Comparison of ENCODE assay signal across 15 cellular contexts in genomic region chr6:27290850-27291208, GRCh38. TPM values are rescaled to one million over a fixed set of nuclear protein-coding genes. Genes with fewer than 3 reads are reported as not detected.
DNase-seq lines count a peak whose midpoint lies in the region; ATAC-seq and TF ChIP-seq lines count a peak whose summit lies in the region.
"Had no signal": no experiment of that assay in that cellular context is flagged by ENCODE, and none has a peak within 500 bp of the region (broad histone marks: within the 10 kb centered on the region; RNA-seq: fewer than 3 reads in every experiment).

No MANE protein-coding gene starts in this region.

- no peaks in the 10 kb centered on the region for H3K4me1 ChIP-seq in CD8-positive, alpha-beta memory T cell (ENCODE audit: insufficient read depth, low read length)
- H3K4me1 ChIP-seq in IMR-90 (ENCODE audit: control insufficient read depth, insufficient read depth, low read length), result no peaks in the 10 kb centered on the region
- no peaks in the 10 kb centered on the region for H3K4me1 ChIP-seq in naive thymus-derived CD4-positive, alpha-beta T cell (ENCODE audit: control insufficient read depth in 2 of 2, insufficient read depth in 2 of 2, low read length in 2 of 2)
- H3K4me1 ChIP-seq: sigmoid colon, SJSA1 had no signal

- no peak overlapping the region for H2BK20ac ChIP-seq in IMR-90 (ENCODE audit: low read depth, low read length)

- H3K27ac ChIP-seq in CD8-positive, alpha-beta memory T cell (ENCODE audit: low read depth, low read length), result peak overlapping the region; percentile 32
- no peak overlapping the region for H3K27ac ChIP-seq in IMR-90 (ENCODE audit: insufficient read depth, low read length)
- no peak overlapping the region for H3K27ac ChIP-seq in naive thymus-derived CD4-positive, alpha-beta T cell (ENCODE audit: low read depth, low read length)
- H3K27ac ChIP-seq: C4-2B, sigmoid colon, SJSA1 had no signal

- no peak overlapping the region for H2BK15ac ChIP-seq in IMR-90 (ENCODE audit: low read depth, low read length)

- peak overlapping the region; percentile 69 for H3K4me2 ChIP-seq in IMR-90 (ENCODE audit: low read depth, low read length)

- CTCF ChIA-PET in CD8-positive, alpha-beta memory T cell (lab: Charles Lee), result no interaction called here
- CTCF ChIA-PET in IMR-90 (lab: Yijun Ruan, JAX), result no interaction called here
- CTCF ChIA-PET in naive thymus-derived CD4-positive, alpha-beta T cell (lab: Charles Lee), result no interaction called here

- H2AK5ac ChIP-seq in IMR-90 (ENCODE audit: low read depth, low read length), result no peak overlapping the region

- peaks cover 83% of the 10 kb centered on the region for H3K27me3 ChIP-seq in CD8-positive, alpha-beta memory T cell (ENCODE audit: insufficient read depth, low read length, poor library complexity, severe bottlenecking)
- H3K27me3 ChIP-seq in IMR-90 (ENCODE audit: control insufficient read depth, insufficient read depth, low read length), result peaks cover 37% of the 10 kb centered on the region
- H3K27me3 ChIP-seq in naive thymus-derived CD4-positive, alpha-beta T cell (ENCODE audit: control insufficient read depth in 2 of 2, insufficient read depth in 2 of 2, low read length in 2 of 2), result peaks cover 38 to 75% of the 10 kb centered on the region in 2 donors
- H3K27me3 ChIP-seq: SJSA1 had no signal

- H3K9me3 Mint-ChIP-seq in CD8-positive, alpha-beta memory T cell, result peaks cover 18 to 83% (median 71%) of the 10 kb centered on the region in 5 donors
- peaks cover 5 to 89% (median 70%) of the 10 kb centered on the region in 11 donors for H3K9me3 Mint-ChIP-seq in naive thymus-derived CD4-positive, alpha-beta T cell

- no peaks in the 10 kb centered on the region for H4K20me1 ChIP-seq in IMR-90 (ENCODE audit: insufficient read depth, low read length)

- no peak overlapping the region for H4K91ac ChIP-seq in IMR-90 (ENCODE audit: insufficient read depth, low read depth, low read length)

- no peak for TF ChIP-seq POLR2A in IMR-90 (IDR thresholded peaks at IDR 0.05; ENCODE audit: low read depth, low read length)

- no peaks in the 10 kb centered on the region for H3K9me1 ChIP-seq in IMR-90 (ENCODE audit: insufficient read depth, low read length)

- no peak overlapping the region for H2BK5ac ChIP-seq in IMR-90 (ENCODE audit: low read depth, low read length, poor library complexity, severe bottlenecking)

- TF ChIP-seq RAD21 in IMR-90 (IDR thresholded peaks at IDR 0.05; ENCODE audit: low read length), result no peak

- H3K14ac ChIP-seq in IMR-90 (replicated peaks; ENCODE audit: low read depth, low read length), result no peak overlapping the region

- no peak overlapping the region for H4K5ac ChIP-seq in IMR-90 (ENCODE audit: low read depth, low read length)

- peak overlapping the region; percentile 8 for H2AFZ ChIP-seq in IMR-90 (replicated peaks; ENCODE audit: low read length, poor library complexity)

- H4K8ac ChIP-seq in IMR-90 (ENCODE audit: low read depth in 2 of 2, low read length in 2 of 2), result no peak overlapping the region

- no peak overlapping the region for H3K9ac ChIP-seq in IMR-90 (ENCODE audit: low read depth, low read length)

- peak overlapping the region in 2 of 8 donors; percentile 57 to 83 for H3K27ac Mint-ChIP-seq in CD8-positive, alpha-beta memory T cell
- H3K27ac Mint-ChIP-seq in naive thymus-derived CD4-positive, alpha-beta T cell, result peak overlapping the region in 5 of 9 donors; percentile 18 to 67 (median 32)

- no peaks in the 10 kb centered on the region for H3K36me3 ChIP-seq in CD8-positive, alpha-beta memory T cell (ENCODE audit: insufficient read depth, low read length)
- H3K36me3 ChIP-seq in IMR-90 (ENCODE audit: control insufficient read depth, insufficient read depth, low read length), result no peaks in the 10 kb centered on the region
- no peaks in the 10 kb centered on the region for H3K36me3 ChIP-seq in naive thymus-derived CD4-positive, alpha-beta T cell (ENCODE audit: control insufficient read depth in 2 of 3, insufficient read depth in 3 of 3, low read length in 3 of 3)
- H3K36me3 ChIP-seq: sigmoid colon, SJSA1 had no signal

- peak overlapping the region in 4 of 7 donors; percentile 9 to 57 (median 23) for H3K4me3 Mint-ChIP-seq in CD8-positive, alpha-beta memory T cell
- peak overlapping the region in 1 of 10 donors; percentile 64 for H3K4me3 Mint-ChIP-seq in naive thymus-derived CD4-positive, alpha-beta T cell

- dilution Hi-C loops in IMR-90 (cut with HindIII; ENCODE audit: low sequenced_read_pairs, unreplicated experiment), result no loop called here

- H3K36me3 Mint-ChIP-seq in CD8-positive, alpha-beta memory T cell, result peaks cover 0 to 11% (median 4%) of the 10 kb centered on the region in 3 donors
- H3K36me3 Mint-ChIP-seq in naive thymus-derived CD4-positive, alpha-beta T cell, result peaks cover 3 to 29% (median 8%) of the 10 kb centered on the region in 5 donors

- H2BK120ac ChIP-seq in IMR-90 (ENCODE audit: low read depth, low read length), result no peak overlapping the region

- peaks cover 91 to 95% of the 10 kb centered on the region in 2 donors for H3K27me3 Mint-ChIP-seq in CD8-positive, alpha-beta memory T cell
- H3K27me3 Mint-ChIP-seq in naive thymus-derived CD4-positive, alpha-beta T cell, result peaks cover 86 to 95% (median 90%) of the 10 kb centered on the region in 5 donors

- H3K23ac ChIP-seq in IMR-90 (ENCODE audit: low read depth, low read length), result no peak overlapping the region

- H2AK9ac ChIP-seq in IMR-90 (replicated peaks; ENCODE audit: low read depth, low read length, poor library complexity), result no peak overlapping the region

- H3K4ac ChIP-seq in IMR-90 (ENCODE audit: low read depth, low read length), result no peak overlapping the region

- BruUV-seq in IMR-90 (replicated peaks; lab: Mats Ljungman, UMichigan), result no TSS peak

- POLR2A ChIA-PET in CD8-positive, alpha-beta memory T cell (lab: Charles Lee), result no interaction called here
- POLR2A ChIA-PET in IMR-90 (lab: Charles Lee; ENCODE audit: unreplicated experiment), result no interaction called here
- POLR2A ChIA-PET in naive thymus-derived CD4-positive, alpha-beta T cell (lab: Charles Lee), result interaction anchor here (0.6 kb wide), 1 partner anchor 1622 kb away, joined by 3 read pairs; no protein-coding TSS in a partner anchor

- intact Hi-C loops in IMR-90 (cut with micrococcal nuclease), result loop anchor here (10.0 kb wide), 1 partner anchor 604 kb away; a partner anchor contains a TSS
- intact Hi-C loops in naive thymus-derived CD4-positive, alpha-beta T cell (cut with micrococcal nuclease), result loop anchor here (2.0 to 10.0 kb wide), 5 partner anchors 56 to 1524 kb away; no protein-coding TSS in a partner anchor

- peaks cover 4 to 8% (median 6%) of the 10 kb centered on the region in 3 donors for H3K4me1 Mint-ChIP-seq in CD8-positive, alpha-beta memory T cell
- peaks cover 0 to 4% (median 0%) of the 10 kb centered on the region in 7 donors for H3K4me1 Mint-ChIP-seq in naive thymus-derived CD4-positive, alpha-beta T cell

- H3K79me1 ChIP-seq in IMR-90 (ENCODE audit: low read depth in 1 of 2, low read length in 2 of 2), result no peaks in the 10 kb centered on the region

- peaks cover 6% of the 10 kb centered on the region for H3K9me3 ChIP-seq in CD8-positive, alpha-beta memory T cell (ENCODE audit: low read length)
- H3K9me3 ChIP-seq in IMR-90 (ENCODE audit: control insufficient read depth, insufficient read depth, low read length), result no peaks in the 10 kb centered on the region
- H3K9me3 ChIP-seq in naive thymus-derived CD4-positive, alpha-beta T cell (ENCODE audit: control insufficient read depth in 2 of 3, low read length in 3 of 3), result peaks cover 0 to 37% (median 11%) of the 10 kb centered on the region in 3 experiments

- 10% methylated on average over 4 of the region's 10 CpGs; no CpG with 5 or more reads in 1 of the 2 experiments for WGBS in IMR-90 (ENCODE audit: extremely low coverage in 2 of 2, insufficient read length in 1 of 2), 2 experiments

- in situ Hi-C loops in IMR-90 (cut with MboI; ENCODE audit: low sequenced_read_pairs), result no loop called here

- ATAC-seq in IMR-90 (ENCODE audit: low read depth) (no peak), GM19463 (IDR thresholded peaks at IDR 0.05; ENCODE audit: unreplicated experiment) (no peak), HG03457 (IDR thresholded peaks at IDR 0.05; ENCODE audit: unreplicated experiment) (no peak), HG03442 (IDR thresholded peaks at IDR 0.05; ENCODE audit: unreplicated experiment) (no peak)
- ATAC-seq in naive thymus-derived CD4-positive, alpha-beta T cell, result no peak
- ATAC-seq: naive thymus-derived CD8-positive, alpha-beta T cell; stimulated activated naive CD8-positive, alpha-beta T cell treated with anti-CD3 and anti-CD28 coated beads, Interleukin-15, Interleukin-2, amounts not matched to agents 100 U/mL and 50 U/mL, for 24 hours had no signal

- H3K56ac ChIP-seq in IMR-90 (ENCODE audit: extremely low read depth, insufficient read depth, low read length), result no peak overlapping the region

- no peak overlapping the region for H3K18ac ChIP-seq in IMR-90 (ENCODE audit: low read depth, low read length)

- H3K4me3 ChIP-seq in CD8-positive, alpha-beta memory T cell (ENCODE audit: low read length), result no peak overlapping the region
- H3K4me3 ChIP-seq in IMR-90 (ENCODE audit: insufficient read depth, low read depth, low read length) (peak overlapping the region; percentile 20; the same call in 1 of the 2 replicates), epithelial cell of esophagus (ENCODE audit: low read length) (peak overlapping the region; percentile 34)
- no peak overlapping the region for H3K4me3 ChIP-seq in naive thymus-derived CD4-positive, alpha-beta T cell (ENCODE audit: low read length)
- H3K4me3 ChIP-seq: sigmoid colon, SJSA1 had no signal

- TF ChIP-seq CTCF in IMR-90 (conservative IDR thresholded peaks at IDR 0.05; ENCODE audit: low read depth, low read length) (no peak), epithelial cell of esophagus (IDR thresholded peaks at IDR 0.05; ENCODE audit: insufficient read depth, low read depth, low read length, missing control alignments) (no peak)

- no peak for DNase-seq in CD8-positive, alpha-beta memory T cell
- no peak for DNase-seq in IMR-90
- DNase-seq in epithelial cell of esophagus (ENCODE audit: low read depth), result no peak
- no peak for DNase-seq in naive thymus-derived CD4-positive, alpha-beta T cell
- DNase-seq in DMS79 treated with DMSO at 0.1 percent for 48 hours (lab: John Stamatoyannopoulos, UW), result no peak
- DNase-seq: cortex of kidney; kidney; naive thymus-derived CD8-positive, alpha-beta T cell; sigmoid colon; stimulated activated naive CD8-positive, alpha-beta T cell treated with anti-CD3 and anti-CD28 coated beads, Interleukin-15, Interleukin-2, amounts not matched to agents 100 U/mL and 50 U/mL, for 24 hours had no signal

RNA-seq across cellular contexts. Expression of gene POM121L2, which starts 21.2 kb away (rescaled TPM):
- not detected for total RNA-seq in CD8-positive, alpha-beta memory T cell
- not detected for polyA plus RNA-seq in CD8-positive, alpha-beta memory T cell
- total RNA-seq in IMR-90 (2012; rRNA removed), result not detected in 2 replicates
- not detected in 2 replicates for polyA plus RNA-seq in IMR-90 (2012; rRNA removed)
- not detected in 2 replicates for polyA plus RNA-seq in IMR-90 (2012; cell fraction: cytosol; rRNA removed)
- polyA plus RNA-seq in IMR-90 (2012; cell fraction: nucleus; rRNA removed; ENCODE audit: low replicate concordance), result not detected in 2 replicates
- total RNA-seq in naive thymus-derived CD4-positive, alpha-beta T cell, result not detected
- not detected for polyA plus RNA-seq in naive thymus-derived CD4-positive, alpha-beta T cell
- total RNA-seq: kidney; naive thymus-derived CD8-positive, alpha-beta T cell; sigmoid colon; SJSA1 had no signal
- polyA plus RNA-seq: naive thymus-derived CD8-positive, alpha-beta T cell; sigmoid colon had no signal

RNA-seq across cellular contexts. Expression of gene PRSS16, which starts 43.3 kb away (rescaled TPM):
- total RNA-seq in CD8-positive, alpha-beta memory T cell, result under 1 TPM; 0.35 to 0.55 TPM
- polyA plus RNA-seq in CD8-positive, alpha-beta memory T cell, result 1.5 TPM
- total RNA-seq in IMR-90 (2012; rRNA removed), result not detected in 2 replicates
- 0.14 and 0.39 TPM in 2 replicates for polyA plus RNA-seq in IMR-90 (2012; rRNA removed)
- polyA plus RNA-seq in IMR-90 (2012; cell fraction: cytosol; rRNA removed), result 0.22 TPM in 2 replicates
- polyA plus RNA-seq in IMR-90 (2012; cell fraction: nucleus; rRNA removed; ENCODE audit: low replicate concordance), result 0.82 and 1.1 TPM in 2 replicates
- under 1 TPM in 4 of 5 experiments, not detected in 1; 0.40 to 0.92 (median 0.55) TPM for total RNA-seq in naive thymus-derived CD4-positive, alpha-beta T cell
- polyA plus RNA-seq in naive thymus-derived CD4-positive, alpha-beta T cell, result 1 to 10 TPM in 1 of 2 donors, under 1 TPM in 1; 0.82 to 2.0 TPM
- total RNA-seq: sigmoid colon, SJSA1 had no signal

Comparison
In these comparisons a context has a peak if more than half of its experiments do, and no peak if none do; other contexts are left out.
1. H3K4me3 ChIP-seq: peak in IMR-90 (single experiment) and epithelial cell of esophagus (single experiment); none in CD8-positive, alpha-beta memory T cell (single experiment) and naive thymus-derived CD4-positive, alpha-beta T cell (single experiment).